Comparison of ENCODE assay signal across 2 cellular contexts in the genomic region with DNA sequence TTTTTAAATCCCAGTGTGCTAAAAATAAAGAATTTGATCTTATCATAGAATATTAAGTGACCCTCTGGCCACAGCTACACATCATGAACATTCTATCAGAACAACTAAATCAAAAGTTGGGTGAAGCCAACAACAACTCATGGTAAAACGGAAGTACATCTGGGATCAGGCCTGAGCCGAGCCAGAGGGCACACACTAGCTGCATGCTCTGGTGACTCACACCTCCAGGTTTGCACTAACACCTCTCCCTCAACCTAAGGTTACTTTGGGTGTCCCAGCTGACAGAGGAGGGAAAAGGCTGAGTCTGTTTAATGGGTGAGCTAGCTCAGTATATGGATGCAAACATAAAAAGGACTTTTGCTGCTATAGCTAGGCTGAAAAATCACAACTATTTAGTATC.
TF ChIP-seq lines count a peak whose summit lies in the region.

No MANE protein-coding gene starts in this region.

TF ChIP-seq in GM23338, 12 proteins besides CTCF, POLR2A, EP300 and RAD21 (continued from another document):
- TF ChIP-seq, protein P1, sequence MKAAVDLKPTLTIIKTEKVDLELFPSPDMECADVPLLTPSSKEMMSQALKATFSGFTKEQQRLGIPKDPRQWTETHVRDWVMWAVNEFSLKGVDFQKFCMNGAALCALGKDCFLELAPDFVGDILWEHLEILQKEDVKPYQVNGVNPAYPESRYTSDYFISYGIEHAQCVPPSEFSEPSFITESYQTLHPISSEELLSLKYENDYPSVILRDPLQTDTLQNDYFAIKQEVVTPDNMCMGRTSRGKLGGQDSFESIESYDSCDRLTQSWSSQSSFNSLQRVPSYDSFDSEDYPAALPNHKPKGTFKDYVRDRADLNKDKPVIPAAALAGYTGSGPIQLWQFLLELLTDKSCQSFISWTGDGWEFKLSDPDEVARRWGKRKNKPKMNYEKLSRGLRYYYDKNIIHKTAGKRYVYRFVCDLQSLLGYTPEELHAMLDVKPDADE (IDR thresholded peaks at IDR 0.05): no peak
- TF ChIP-seq EZH2phosphoT487 (IDR thresholded peaks at IDR 0.05; ENCODE audit: unreplicated experiment) (no peak), CREB1 (CRISPR knock-in tag; IDR thresholded peaks at IDR 0.05; ENCODE audit: low read depth) (no peak), ZNF331 (CRISPR knock-in tag; IDR thresholded peaks at IDR 0.05; ENCODE audit: low read depth) (no peak), ZNF114 (CRISPR knock-in tag; IDR thresholded peaks at IDR 0.05) (no peak)
- TF ChIP-seq, protein P2, sequence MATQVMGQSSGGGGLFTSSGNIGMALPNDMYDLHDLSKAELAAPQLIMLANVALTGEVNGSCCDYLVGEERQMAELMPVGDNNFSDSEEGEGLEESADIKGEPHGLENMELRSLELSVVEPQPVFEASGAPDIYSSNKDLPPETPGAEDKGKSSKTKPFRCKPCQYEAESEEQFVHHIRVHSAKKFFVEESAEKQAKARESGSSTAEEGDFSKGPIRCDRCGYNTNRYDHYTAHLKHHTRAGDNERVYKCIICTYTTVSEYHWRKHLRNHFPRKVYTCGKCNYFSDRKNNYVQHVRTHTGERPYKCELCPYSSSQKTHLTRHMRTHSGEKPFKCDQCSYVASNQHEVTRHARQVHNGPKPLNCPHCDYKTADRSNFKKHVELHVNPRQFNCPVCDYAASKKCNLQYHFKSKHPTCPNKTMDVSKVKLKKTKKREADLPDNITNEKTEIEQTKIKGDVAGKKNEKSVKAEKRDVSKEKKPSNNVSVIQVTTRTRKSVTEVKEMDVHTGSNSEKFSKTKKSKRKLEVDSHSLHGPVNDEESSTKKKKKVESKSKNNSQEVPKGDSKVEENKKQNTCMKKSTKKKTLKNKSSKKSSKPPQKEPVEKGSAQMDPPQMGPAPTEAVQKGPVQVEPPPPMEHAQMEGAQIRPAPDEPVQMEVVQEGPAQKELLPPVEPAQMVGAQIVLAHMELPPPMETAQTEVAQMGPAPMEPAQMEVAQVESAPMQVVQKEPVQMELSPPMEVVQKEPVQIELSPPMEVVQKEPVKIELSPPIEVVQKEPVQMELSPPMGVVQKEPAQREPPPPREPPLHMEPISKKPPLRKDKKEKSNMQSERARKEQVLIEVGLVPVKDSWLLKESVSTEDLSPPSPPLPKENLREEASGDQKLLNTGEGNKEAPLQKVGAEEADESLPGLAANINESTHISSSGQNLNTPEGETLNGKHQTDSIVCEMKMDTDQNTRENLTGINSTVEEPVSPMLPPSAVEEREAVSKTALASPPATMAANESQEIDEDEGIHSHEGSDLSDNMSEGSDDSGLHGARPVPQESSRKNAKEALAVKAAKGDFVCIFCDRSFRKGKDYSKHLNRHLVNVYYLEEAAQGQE (IDR thresholded peaks at IDR 0.05; ENCODE audit: unreplicated experiment): no peak
- TF ChIP-seq, protein P3, sequence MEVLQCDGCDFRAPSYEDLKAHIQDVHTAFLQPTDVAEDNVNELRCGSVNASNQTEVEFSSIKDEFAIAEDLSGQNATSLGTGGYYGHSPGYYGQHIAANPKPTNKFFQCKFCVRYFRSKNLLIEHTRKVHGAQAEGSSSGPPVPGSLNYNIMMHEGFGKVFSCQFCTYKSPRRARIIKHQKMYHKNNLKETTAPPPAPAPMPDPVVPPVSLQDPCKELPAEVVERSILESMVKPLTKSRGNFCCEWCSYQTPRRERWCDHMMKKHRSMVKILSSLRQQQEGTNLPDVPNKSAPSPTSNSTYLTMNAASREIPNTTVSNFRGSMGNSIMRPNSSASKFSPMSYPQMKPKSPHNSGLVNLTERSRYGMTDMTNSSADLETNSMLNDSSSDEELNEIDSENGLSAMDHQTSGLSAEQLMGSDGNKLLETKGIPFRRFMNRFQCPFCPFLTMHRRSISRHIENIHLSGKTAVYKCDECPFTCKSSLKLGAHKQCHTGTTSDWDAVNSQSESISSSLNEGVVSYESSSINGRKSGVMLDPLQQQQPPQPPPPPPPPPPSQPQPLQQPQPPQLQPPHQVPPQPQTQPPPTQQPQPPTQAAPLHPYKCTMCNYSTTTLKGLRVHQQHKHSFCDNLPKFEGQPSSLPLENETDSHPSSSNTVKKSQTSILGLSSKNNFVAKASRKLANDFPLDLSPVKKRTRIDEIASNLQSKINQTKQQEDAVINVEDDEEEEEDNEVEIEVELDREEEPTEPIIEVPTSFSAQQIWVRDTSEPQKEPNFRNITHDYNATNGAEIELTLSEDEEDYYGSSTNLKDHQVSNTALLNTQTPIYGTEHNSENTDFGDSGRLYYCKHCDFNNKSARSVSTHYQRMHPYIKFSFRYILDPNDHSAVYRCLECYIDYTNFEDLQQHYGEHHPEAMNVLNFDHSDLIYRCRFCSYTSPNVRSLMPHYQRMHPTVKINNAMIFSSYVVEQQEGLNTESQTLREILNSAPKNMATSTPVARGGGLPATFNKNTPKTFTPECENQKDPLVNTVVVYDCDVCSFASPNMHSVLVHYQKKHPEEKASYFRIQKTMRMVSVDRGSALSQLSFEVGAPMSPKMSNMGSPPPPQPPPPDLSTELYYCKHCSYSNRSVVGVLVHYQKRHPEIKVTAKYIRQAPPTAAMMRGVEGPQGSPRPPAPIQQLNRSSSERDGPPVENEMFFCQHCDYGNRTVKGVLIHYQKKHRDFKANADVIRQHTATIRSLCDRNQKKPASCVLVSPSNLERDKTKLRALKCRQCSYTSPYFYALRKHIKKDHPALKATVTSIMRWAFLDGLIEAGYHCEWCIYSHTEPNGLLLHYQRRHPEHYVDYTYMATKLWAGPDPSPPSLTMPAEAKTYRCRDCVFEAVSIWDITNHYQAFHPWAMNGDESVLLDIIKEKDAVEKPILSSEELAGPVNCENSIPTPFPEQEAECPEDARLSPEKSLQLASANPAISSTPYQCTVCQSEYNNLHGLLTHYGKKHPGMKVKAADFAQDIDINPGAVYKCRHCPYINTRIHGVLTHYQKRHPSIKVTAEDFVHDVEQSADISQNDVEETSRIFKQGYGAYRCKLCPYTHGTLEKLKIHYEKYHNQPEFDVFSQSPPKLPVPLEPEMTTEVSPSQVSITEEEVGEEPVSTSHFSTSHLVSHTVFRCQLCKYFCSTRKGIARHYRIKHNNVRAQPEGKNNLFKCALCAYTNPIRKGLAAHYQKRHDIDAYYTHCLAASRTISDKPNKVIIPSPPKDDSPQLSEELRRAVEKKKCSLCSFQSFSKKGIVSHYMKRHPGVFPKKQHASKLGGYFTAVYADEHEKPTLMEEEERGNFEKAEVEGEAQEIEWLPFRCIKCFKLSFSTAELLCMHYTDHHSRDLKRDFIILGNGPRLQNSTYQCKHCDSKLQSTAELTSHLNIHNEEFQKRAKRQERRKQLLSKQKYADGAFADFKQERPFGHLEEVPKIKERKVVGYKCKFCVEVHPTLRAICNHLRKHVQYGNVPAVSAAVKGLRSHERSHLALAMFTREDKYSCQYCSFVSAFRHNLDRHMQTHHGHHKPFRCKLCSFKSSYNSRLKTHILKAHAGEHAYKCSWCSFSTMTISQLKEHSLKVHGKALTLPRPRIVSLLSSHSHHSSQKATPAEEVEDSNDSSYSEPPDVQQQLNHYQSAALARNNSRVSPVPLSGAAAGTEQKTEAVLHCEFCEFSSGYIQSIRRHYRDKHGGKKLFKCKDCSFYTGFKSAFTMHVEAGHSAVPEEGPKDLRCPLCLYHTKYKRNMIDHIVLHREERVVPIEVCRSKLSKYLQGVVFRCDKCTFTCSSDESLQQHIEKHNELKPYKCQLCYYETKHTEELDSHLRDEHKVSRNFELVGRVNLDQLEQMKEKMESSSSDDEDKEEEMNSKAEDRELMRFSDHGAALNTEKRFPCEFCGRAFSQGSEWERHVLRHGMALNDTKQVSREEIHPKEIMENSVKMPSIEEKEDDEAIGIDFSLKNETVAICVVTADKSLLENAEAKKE (CRISPR knock-in tag; IDR thresholded peaks at IDR 0.05): no peak

TF ChIP-seq in WTC11, 78 proteins besides CTCF, POLR2A, EP300 and RAD21 (continued from another document):
- TF ChIP-seq, protein P4, sequence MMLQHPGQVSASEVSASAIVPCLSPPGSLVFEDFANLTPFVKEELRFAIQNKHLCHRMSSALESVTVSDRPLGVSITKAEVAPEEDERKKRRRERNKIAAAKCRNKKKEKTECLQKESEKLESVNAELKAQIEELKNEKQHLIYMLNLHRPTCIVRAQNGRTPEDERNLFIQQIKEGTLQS (CRISPR knock-in tag; conservative IDR thresholded peaks at IDR 0.05): no peak
- TF ChIP-seq NFE2L1 (CRISPR knock-in tag; IDR thresholded peaks at IDR 0.05): no peak
- TF ChIP-seq NFYB (CRISPR knock-in tag; conservative IDR thresholded peaks at IDR 0.05; ENCODE audit: low read depth): no peak
- TF ChIP-seq TEAD1 (CRISPR knock-in tag; IDR thresholded peaks at IDR 0.05): no peak
- no peak for TF ChIP-seq ETV6 (CRISPR knock-in tag; IDR thresholded peaks at IDR 0.05)
- TF ChIP-seq ZNF317 (CRISPR knock-in tag; IDR thresholded peaks at IDR 0.05; ENCODE audit: borderline replicate concordance, low read depth): no peak
- TF ChIP-seq, protein P5, sequence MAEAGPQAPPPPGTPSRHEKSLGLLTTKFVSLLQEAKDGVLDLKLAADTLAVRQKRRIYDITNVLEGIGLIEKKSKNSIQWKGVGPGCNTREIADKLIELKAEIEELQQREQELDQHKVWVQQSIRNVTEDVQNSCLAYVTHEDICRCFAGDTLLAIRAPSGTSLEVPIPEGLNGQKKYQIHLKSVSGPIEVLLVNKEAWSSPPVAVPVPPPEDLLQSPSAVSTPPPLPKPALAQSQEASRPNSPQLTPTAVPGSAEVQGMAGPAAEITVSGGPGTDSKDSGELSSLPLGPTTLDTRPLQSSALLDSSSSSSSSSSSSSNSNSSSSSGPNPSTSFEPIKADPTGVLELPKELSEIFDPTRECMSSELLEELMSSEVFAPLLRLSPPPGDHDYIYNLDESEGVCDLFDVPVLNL (CRISPR knock-in tag; IDR thresholded peaks at IDR 0.05; ENCODE audit: borderline replicate concordance, low read depth): no peak
- TF ChIP-seq NR1H2 (CRISPR knock-in tag; IDR thresholded peaks at IDR 0.05): no peak
- TF ChIP-seq, protein P6, sequence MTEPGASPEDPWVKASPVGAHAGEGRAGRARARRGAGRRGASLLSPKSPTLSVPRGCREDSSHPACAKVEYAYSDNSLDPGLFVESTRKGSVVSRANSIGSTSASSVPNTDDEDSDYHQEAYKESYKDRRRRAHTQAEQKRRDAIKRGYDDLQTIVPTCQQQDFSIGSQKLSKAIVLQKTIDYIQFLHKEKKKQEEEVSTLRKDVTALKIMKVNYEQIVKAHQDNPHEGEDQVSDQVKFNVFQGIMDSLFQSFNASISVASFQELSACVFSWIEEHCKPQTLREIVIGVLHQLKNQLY (CRISPR knock-in tag; IDR thresholded peaks at IDR 0.05): no peak
- TF ChIP-seq, protein P7, sequence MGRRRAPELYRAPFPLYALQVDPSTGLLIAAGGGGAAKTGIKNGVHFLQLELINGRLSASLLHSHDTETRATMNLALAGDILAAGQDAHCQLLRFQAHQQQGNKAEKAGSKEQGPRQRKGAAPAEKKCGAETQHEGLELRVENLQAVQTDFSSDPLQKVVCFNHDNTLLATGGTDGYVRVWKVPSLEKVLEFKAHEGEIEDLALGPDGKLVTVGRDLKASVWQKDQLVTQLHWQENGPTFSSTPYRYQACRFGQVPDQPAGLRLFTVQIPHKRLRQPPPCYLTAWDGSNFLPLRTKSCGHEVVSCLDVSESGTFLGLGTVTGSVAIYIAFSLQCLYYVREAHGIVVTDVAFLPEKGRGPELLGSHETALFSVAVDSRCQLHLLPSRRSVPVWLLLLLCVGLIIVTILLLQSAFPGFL (CRISPR knock-in tag; IDR thresholded peaks at IDR 0.05; ENCODE audit: borderline replicate concordance): no peak
- no peak for TF ChIP-seq CREB1 (CRISPR knock-in tag; IDR thresholded peaks at IDR 0.05)
- TF ChIP-seq, protein P8, sequence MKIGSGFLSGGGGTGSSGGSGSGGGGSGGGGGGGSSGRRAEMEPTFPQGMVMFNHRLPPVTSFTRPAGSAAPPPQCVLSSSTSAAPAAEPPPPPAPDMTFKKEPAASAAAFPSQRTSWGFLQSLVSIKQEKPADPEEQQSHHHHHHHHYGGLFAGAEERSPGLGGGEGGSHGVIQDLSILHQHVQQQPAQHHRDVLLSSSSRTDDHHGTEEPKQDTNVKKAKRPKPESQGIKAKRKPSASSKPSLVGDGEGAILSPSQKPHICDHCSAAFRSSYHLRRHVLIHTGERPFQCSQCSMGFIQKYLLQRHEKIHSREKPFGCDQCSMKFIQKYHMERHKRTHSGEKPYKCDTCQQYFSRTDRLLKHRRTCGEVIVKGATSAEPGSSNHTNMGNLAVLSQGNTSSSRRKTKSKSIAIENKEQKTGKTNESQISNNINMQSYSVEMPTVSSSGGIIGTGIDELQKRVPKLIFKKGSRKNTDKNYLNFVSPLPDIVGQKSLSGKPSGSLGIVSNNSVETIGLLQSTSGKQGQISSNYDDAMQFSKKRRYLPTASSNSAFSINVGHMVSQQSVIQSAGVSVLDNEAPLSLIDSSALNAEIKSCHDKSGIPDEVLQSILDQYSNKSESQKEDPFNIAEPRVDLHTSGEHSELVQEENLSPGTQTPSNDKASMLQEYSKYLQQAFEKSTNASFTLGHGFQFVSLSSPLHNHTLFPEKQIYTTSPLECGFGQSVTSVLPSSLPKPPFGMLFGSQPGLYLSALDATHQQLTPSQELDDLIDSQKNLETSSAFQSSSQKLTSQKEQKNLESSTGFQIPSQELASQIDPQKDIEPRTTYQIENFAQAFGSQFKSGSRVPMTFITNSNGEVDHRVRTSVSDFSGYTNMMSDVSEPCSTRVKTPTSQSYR (CRISPR knock-in tag; IDR thresholded peaks at IDR 0.05): no peak
- TF ChIP-seq CREM (CRISPR knock-in tag; IDR thresholded peaks at IDR 0.05): no peak
TF ChIP-seq in WTC11: peak in this region for 0.
